1 cellular context compared by ENCODE assay signal in genomic region chr11:68609761-68610160, GRCh38.
TF ChIP-seq lines count a peak whose summit lies in the region.

No MANE protein-coding gene starts in this region.

TF ChIP-seq in SK-N-SH, 30 proteins besides CTCF, POLR2A, EP300 and RAD21 (continued from another document):
- no peak for TF ChIP-seq IRF3 (IDR thresholded peaks at IDR 0.05; ENCODE audit: low read depth, low read length)
- no peak for TF ChIP-seq FOXJ3 (CRISPR knock-in tag; IDR thresholded peaks at IDR 0.05)
- TF ChIP-seq USF2 (IDR thresholded peaks at IDR 0.05; ENCODE audit: borderline replicate concordance, low read depth, low read length), result no peak
- no peak for TF ChIP-seq TCF12 (IDR thresholded peaks at IDR 0.05)
- no peak for TF ChIP-seq GATA2 (CRISPR knock-in tag; IDR thresholded peaks at IDR 0.05)
- no peak for TF ChIP-seq REST (IDR thresholded peaks at IDR 0.05; ENCODE audit: low read depth, low read length)
- TF ChIP-seq RXRA (IDR thresholded peaks at IDR 0.05; ENCODE audit: borderline replicate concordance, low read depth), result no peak
- TF ChIP-seq RFX5 (IDR thresholded peaks at IDR 0.05; ENCODE audit: low read length), result no peak
- no peak for TF ChIP-seq SMC3 (IDR thresholded peaks at IDR 0.05; ENCODE audit: low read depth, low read length)
